In the genomic region with DNA sequence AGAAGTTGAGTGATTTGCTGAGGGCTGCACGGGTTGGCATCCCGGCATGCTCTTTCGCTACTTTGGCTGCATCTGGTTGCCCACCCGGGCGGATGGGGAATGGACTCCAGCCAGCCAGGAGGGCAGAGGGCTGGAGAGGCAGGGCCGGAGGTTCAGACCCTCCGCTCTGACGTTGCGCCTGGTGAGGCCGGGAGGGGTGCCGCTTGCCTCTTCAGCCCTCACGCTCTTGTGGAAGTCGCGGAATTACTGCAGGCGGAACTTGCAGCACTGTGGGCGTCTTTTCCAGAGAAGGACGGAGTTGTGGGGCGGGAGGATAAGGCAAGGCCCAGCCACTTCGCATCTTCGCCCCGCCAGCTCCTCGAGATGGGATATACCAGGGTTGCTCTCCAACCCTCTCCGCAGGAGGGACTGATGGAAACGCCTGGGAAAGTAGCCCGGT, we compare ENCODE assay signal across 8 cellular contexts. TPM values are rescaled to one million over a fixed set of nuclear protein-coding genes. Genes with fewer than 3 reads are reported as not detected.
DNase-seq lines count a peak whose midpoint lies in the region; ATAC-seq and TF ChIP-seq lines count a peak whose summit lies in the region.

No MANE protein-coding gene starts in this region.

- H3K4me3 ChIP-seq in heart right ventricle (peak overlapping the region; percentile 38 to 89 (median 72)), skeletal muscle cell (ENCODE audit: low read depth, low read length) (peak overlapping the region; percentile 73)

- peak; percentile 9 for ATAC-seq in HG03097 (IDR thresholded peaks at IDR 0.05; ENCODE audit: low FRiP score, unreplicated experiment)
- ATAC-seq in heart right ventricle: peak; percentile 13 to 49 (median 33)

- intact Hi-C loops in activated CD4-positive, alpha-beta memory T cell treated with anti-CD3 and anti-CD28 coated beads for 36 hours (cut with micrococcal nuclease): loop anchor here (5.0 kb wide), 1 partner anchor 79 kb away; the partner anchor contains the start of genes LIME1 and SLC2A4RG
- intact Hi-C loops in heart right ventricle (cut with DNase I): loop anchor here in 3 of 10 donors (1.0 to 10.0 kb wide), 5 partner anchors 31 to 206 kb away; partner anchors contain the start of genes ARFRP1 (in 2 of the 3), GMEB2 (in 2 of the 3), LIME1 (in 1 of the 3) and SLC2A4RG (in 1 of the 3)

- no peaks in the 10 kb centered on the region for H3K27me3 Mint-ChIP-seq in activated CD4-positive, alpha-beta memory T cell treated with anti-CD3 and anti-CD28 coated beads for 36 hours

- H3K9me3 Mint-ChIP-seq in activated CD4-positive, alpha-beta memory T cell treated with anti-CD3 and anti-CD28 coated beads for 36 hours: no peaks in the 10 kb centered on the region

- no peak for TF ChIP-seq CTCF in heart right ventricle (IDR thresholded peaks at IDR 0.05)

- no peaks in the 10 kb centered on the region for H3K9me3 ChIP-seq in heart right ventricle

- H3K4me1 Mint-ChIP-seq in activated CD4-positive, alpha-beta memory T cell treated with anti-CD3 and anti-CD28 coated beads for 36 hours (ENCODE audit: low read depth): peaks cover 28% of the 10 kb centered on the region

- POLR2A ChIA-PET in activated CD4-positive, alpha-beta memory T cell treated with anti-CD3 and anti-CD28 coated beads for 36 hours (lab: Charles Lee): interaction anchor here (1.0 to 2.0 kb wide), 4 partner anchors 17 to 206 kb away, joined by 3 to 17 read pairs (median 6); partner anchors contain the start of genes GMEB2 and TPD52L2

- peak overlapping the region; percentile 93 for H3K27ac Mint-ChIP-seq in activated CD4-positive, alpha-beta memory T cell treated with anti-CD3 and anti-CD28 coated beads for 36 hours

- CTCF ChIA-PET in activated CD4-positive, alpha-beta memory T cell treated with anti-CD3 and anti-CD28 coated beads for 36 hours (lab: Charles Lee): interaction anchor here (0.8 to 1.6 kb wide), 9 partner anchors 10 to 322 kb away, joined by 3 to 11 read pairs (median 4); partner anchors contain the start of genes ARFRP1, GMEB2, PRPF6 and PTK6

- H3K27me3 ChIP-seq in heart right ventricle: peaks cover 0 to under 1% (median 0%) of the 10 kb centered on the region in 7 donors

- peak; percentile 76 for DNase-seq in NCI-H2227 (lab: John Stamatoyannopoulos, UW; ENCODE audit: unreplicated experiment)
- DNase-seq in NCI-H2227 treated with DMSO at 0.1 percent for 48 hours (lab: John Stamatoyannopoulos, UW): no peak
- DNase-seq in activated CD4-positive, alpha-beta memory T cell treated with anti-CD3 and anti-CD28 coated beads for 36 hours: peak; percentile 53
- no peak for DNase-seq in heart right ventricle
- DNase-seq in skeletal muscle cell (ENCODE audit: low read depth): peak; percentile 10
- no peak for DNase-seq in UCSD-AML1 (lab: John Stamatoyannopoulos, UW; ENCODE audit: unreplicated experiment)
- DNase-seq in HuH-7 (ENCODE audit: low spot score): no peak

- peak overlapping the region; percentile 92 for H3K4me3 Mint-ChIP-seq in activated CD4-positive, alpha-beta memory T cell treated with anti-CD3 and anti-CD28 coated beads for 36 hours

- peaks cover 8 to 32% (median 25%) of the 10 kb centered on the region in 9 donors for H3K4me1 ChIP-seq in heart right ventricle

- peaks cover 15% of the 10 kb centered on the region for H3K36me3 Mint-ChIP-seq in activated CD4-positive, alpha-beta memory T cell treated with anti-CD3 and anti-CD28 coated beads for 36 hours

- peaks cover 0 to 38% (median 7%) of the 10 kb centered on the region in 9 donors for H3K36me3 ChIP-seq in heart right ventricle

- WGBS in heart right ventricle, 2 donors: 2% methylated on average over 25 of the region's 25 CpGs

- peak overlapping the region; percentile 73 to 95 (median 90) for H3K27ac ChIP-seq in heart right ventricle

RNA-seq across cellular contexts. Expression of gene RTEL1, which starts 0.7 kb away (rescaled TPM):
- 10 to 100 TPM; 38.0 to 38.3 TPM for total RNA-seq in activated CD4-positive, alpha-beta memory T cell treated with anti-CD3 and anti-CD28 coated beads for 36 hours
- total RNA-seq in heart right ventricle: 10 to 100 TPM in 5 of 10 donors, 1 to 10 TPM in 5; 6.1 to 14.5 (median 10.3) TPM
- 10 to 100 TPM in 1 of 2 donors, 1 to 10 TPM in 1; 5.3 to 18.8 TPM for polyA plus RNA-seq in heart right ventricle

RNA-seq across cellular contexts. Expression of gene STMN3, which starts 5.5 kb away (rescaled TPM):
- total RNA-seq in activated CD4-positive, alpha-beta memory T cell treated with anti-CD3 and anti-CD28 coated beads for 36 hours: 10 to 100 TPM; 17.3 to 18.0 TPM
- total RNA-seq in heart right ventricle: 1 to 10 TPM; 1.7 to 9.9 (median 3.9) TPM
- 1 to 10 TPM; 9.7 TPM for polyA plus RNA-seq in heart right ventricle

RNA-seq across cellular contexts. Expression of gene GMEB2, which starts 31.9 kb away (rescaled TPM):
- 10 to 100 TPM; 13.6 to 14.0 TPM for total RNA-seq in activated CD4-positive, alpha-beta memory T cell treated with anti-CD3 and anti-CD28 coated beads for 36 hours
- 1 to 10 TPM; 4.9 to 7.5 (median 5.8) TPM for total RNA-seq in heart right ventricle
- polyA plus RNA-seq in heart right ventricle: 1 to 10 TPM; 6.0 to 8.2 TPM

RNA-seq across cellular contexts. Expression of gene TNFRSF6B, which starts 37.7 kb away (rescaled TPM):
- not detected for total RNA-seq in activated CD4-positive, alpha-beta memory T cell treated with anti-CD3 and anti-CD28 coated beads for 36 hours
- total RNA-seq in heart right ventricle: 1 to 10 TPM in 4 of 10 donors, under 1 TPM in 6; 0.26 to 5.1 (median 0.57) TPM
- polyA plus RNA-seq in heart right ventricle: 10 to 100 TPM; 11.7 to 12.5 TPM

RNA-seq across cellular contexts. Expression of gene ARFRP1, which starts 49.0 kb away (rescaled TPM):
- total RNA-seq in activated CD4-positive, alpha-beta memory T cell treated with anti-CD3 and anti-CD28 coated beads for 36 hours: 10 to 100 TPM; 54.6 to 58.4 TPM
- 10 to 100 TPM; 34.9 to 51.6 (median 38.8) TPM for total RNA-seq in heart right ventricle
- polyA plus RNA-seq in heart right ventricle: 10 to 100 TPM; 43.2 to 59.1 TPM

Comparison
In these comparisons a context has a peak if more than half of its experiments do, and no peak if none do; other contexts are left out.
1. DNase-seq: peak in NCI-H2227 (single experiment), activated CD4-positive, alpha-beta memory T cell treated with anti-CD3 and anti-CD28 coated beads for 36 hours (single experiment) and skeletal muscle cell (single experiment); none in NCI-H2227 treated with DMSO at 0.1 percent for 48 hours (single experiment), heart right ventricle (0 of 2), UCSD-AML1 (single experiment) and HuH-7 (single experiment).